Comparison of ENCODE assay signal across 1 cellular context in genomic region chr7:50528266-50529092, GRCh38.
TF ChIP-seq lines count a peak whose summit lies in the region.

No MANE protein-coding gene starts in this region.

TF ChIP-seq in HepG2, 621 proteins besides CTCF, POLR2A, EP300 and RAD21 (continued from another document):
- 0 out of 2 replicates have a peak, but pooled peaks have one; percentile 22 for TF ChIP-seq PITX1 (CRISPR knock-in tag; IDR thresholded peaks at IDR 0.05)
- 0 out of 2 replicates have a peak, but pooled peaks have one; percentile 47 for TF ChIP-seq ZNF121 (CRISPR knock-in tag; IDR thresholded peaks at IDR 0.05)
- TF ChIP-seq FOXO1 (CRISPR knock-in tag; IDR thresholded peaks at IDR 0.05) = peak; percentile 31; the same call in 1 of the 2 replicates
- no peak for TF ChIP-seq REXO4 (CRISPR knock-in tag; IDR thresholded peaks at IDR 0.05; ENCODE audit: borderline replicate concordance)
